Comparison of ENCODE assay signal across 15 cellular contexts in genomic region chr2:64291181-64291580, GRCh38.
DNase-seq lines count a peak whose midpoint lies in the region; ATAC-seq and TF ChIP-seq lines count a peak whose summit lies in the region.
"Had no signal": no experiment of that assay in that cellular context is flagged by ENCODE, and none has a peak within 500 bp of the region (broad histone marks: within the 10 kb centered on the region; RNA-seq: fewer than 3 reads in every experiment).

No MANE protein-coding gene starts in this region.

- ATAC-seq in HG03196 (IDR thresholded peaks at IDR 0.05; ENCODE audit: unreplicated experiment), result no peak
- ATAC-seq: body of pancreas; natural killer cell treated with Interleukin-12 subunit alpha and Interleukin-12 subunit beta and Interleukin-15 and Interleukin-18, amount 100 ng/mL, for 72 hours had no signal

- TF ChIP-seq CTCF in cardiac fibroblast (IDR thresholded peaks at IDR 0.05; ENCODE audit: low read depth, low read length) (no peak), endothelial cell (IDR thresholded peaks at IDR 0.05; ENCODE audit: unreplicated experiment) (no peak)

- no peak overlapping the region for H3K27ac Mint-ChIP-seq in T-helper 2 cell treated with Interferon-gamma antibody and Interleukin-4, amounts not matched to agents 5 μg/mL and 100 μg/mL, for 36 hours
- H3K27ac Mint-ChIP-seq in endothelial cell (ENCODE audit: unreplicated experiment), result no peak overlapping the region
- H3K27ac Mint-ChIP-seq: natural killer cell treated with Interleukin-12 subunit alpha and Interleukin-12 subunit beta and Interleukin-15 and Interleukin-18, amount 100 ng/mL, for 72 hours had no signal

- H3K27me3 Mint-ChIP-seq in T-helper 2 cell treated with Interferon-gamma antibody and Interleukin-4, amounts not matched to agents 5 μg/mL and 100 μg/mL, for 36 hours (ENCODE audit: low read depth), result no peaks in the 10 kb centered on the region
- peaks cover 1% of the 10 kb centered on the region for H3K27me3 Mint-ChIP-seq in endothelial cell (ENCODE audit: unreplicated experiment)

- DNase-seq in AG08396 (ENCODE audit: low spot score) (peak; percentile 50), LHCN-M2 (ENCODE audit: low read depth) (peak; percentile 75), cardiac fibroblast (ENCODE audit: low read depth in 2 of 2) (peak; percentile 85 to 100), kidney tubule cell (ENCODE audit: low spot score) (peak; percentile 87), endothelial cell (ENCODE audit: low spot score) (no peak), cerebellar cortex (ENCODE audit: low spot score) (no peak)
- DNase-seq in T-helper 2 cell treated with Interferon-gamma antibody and Interleukin-4, amounts not matched to agents 5 μg/mL and 100 μg/mL, for 36 hours (ENCODE audit: low spot score), result no peak
- DNase-seq: activated T-cell treated with anti-CD3 and anti-CD28 coated beads, Interleukin-2, amount 50 U/mL, for 1 hour; body of pancreas; erythroblast; NCI-H1048; NCI-H510A had no signal

- no peak overlapping the region for H3K4me3 ChIP-seq in cardiac fibroblast (replicated peaks in 1 of 2; ENCODE audit: low read depth in 2 of 2, low read length in 2 of 2)
- H3K4me3 ChIP-seq: body of pancreas, vagina had no signal

- H3K4me3 Mint-ChIP-seq in T-helper 2 cell treated with Interferon-gamma antibody and Interleukin-4, amounts not matched to agents 5 μg/mL and 100 μg/mL, for 36 hours, result no peak overlapping the region
- no peak overlapping the region for H3K4me3 Mint-ChIP-seq in endothelial cell (ENCODE audit: unreplicated experiment)
- H3K4me3 Mint-ChIP-seq: natural killer cell treated with Interleukin-12 subunit alpha and Interleukin-12 subunit beta and Interleukin-15 and Interleukin-18, amount 100 ng/mL, for 72 hours had no signal

- no peaks in the 10 kb centered on the region for H3K9me3 Mint-ChIP-seq in T-helper 2 cell treated with Interferon-gamma antibody and Interleukin-4, amounts not matched to agents 5 μg/mL and 100 μg/mL, for 36 hours
- no peaks in the 10 kb centered on the region for H3K9me3 Mint-ChIP-seq in endothelial cell (ENCODE audit: unreplicated experiment)
- H3K9me3 Mint-ChIP-seq: natural killer cell treated with Interleukin-12 subunit alpha and Interleukin-12 subunit beta and Interleukin-15 and Interleukin-18, amount 100 ng/mL, for 72 hours had no signal

- H3K4me1 Mint-ChIP-seq in T-helper 2 cell treated with Interferon-gamma antibody and Interleukin-4, amounts not matched to agents 5 μg/mL and 100 μg/mL, for 36 hours (ENCODE audit: low read depth), result peaks cover 2% of the 10 kb centered on the region
- peaks cover 15% of the 10 kb centered on the region for H3K4me1 Mint-ChIP-seq in endothelial cell (ENCODE audit: unreplicated experiment)

- H3K36me3 Mint-ChIP-seq in T-helper 2 cell treated with Interferon-gamma antibody and Interleukin-4, amounts not matched to agents 5 μg/mL and 100 μg/mL, for 36 hours (ENCODE audit: low read depth), result no peaks in the 10 kb centered on the region
- H3K36me3 Mint-ChIP-seq in endothelial cell (ENCODE audit: low read depth, unreplicated experiment), result peaks cover 4% of the 10 kb centered on the region
- H3K36me3 Mint-ChIP-seq: natural killer cell treated with Interleukin-12 subunit alpha and Interleukin-12 subunit beta and Interleukin-15 and Interleukin-18, amount 100 ng/mL, for 72 hours had no signal

Comparison
In these comparisons a context has a peak if more than half of its experiments do, and no peak if none do; other contexts are left out.
1. DNase-seq: peak in AG08396 (single experiment), LHCN-M2 (single experiment), cardiac fibroblast (2 of 2) and kidney tubule cell (single experiment); none in T-helper 2 cell treated with Interferon-gamma antibody and Interleukin-4, amounts not matched to agents 5 μg/mL and 100 μg/mL, for 36 hours (single experiment), endothelial cell (single experiment) and cerebellar cortex (single experiment).